In genomic region chr14:103055693-103056092, GRCh38 we compare ENCODE assay signal across 10 cellular contexts. TPM values are rescaled to one million over a fixed set of nuclear protein-coding genes. Genes with fewer than 3 reads are reported as not detected.
DNase-seq lines count a peak whose midpoint lies in the region; ATAC-seq and TF ChIP-seq lines count a peak whose summit lies in the region.
"Had no signal": no experiment of that assay in that cellular context is flagged by ENCODE, and none has a peak within 500 bp of the region (broad histone marks: within the 10 kb centered on the region; RNA-seq: fewer than 3 reads in every experiment).

No MANE protein-coding gene starts in this region.

- no peak for TF ChIP-seq POLR2A in vagina (IDR thresholded peaks at IDR 0.05)

- peak overlapping the region; percentile 92 to 94 for H3K4me3 ChIP-seq in right atrium auricular region
- peak overlapping the region; percentile 93 for H3K4me3 ChIP-seq in choroid plexus epithelial cell (ENCODE audit: low read depth, low read length)
- peak overlapping the region; percentile 45 for H3K4me3 ChIP-seq in mucosa of stomach (ENCODE audit: low read length)
- peak overlapping the region; percentile 86 to 99 for H3K4me3 ChIP-seq in vagina

- no peak for DNase-seq in right atrium auricular region (ENCODE audit: low spot score)
- DNase-seq in left cardiac atrium: no peak
- DNase-seq in choroid plexus epithelial cell (ENCODE audit: low read depth): peak; percentile 23
- DNase-seq in vagina (ENCODE audit: extremely low spot score in 2 of 2): no peak
- no peak for DNase-seq in NCI-H774 (lab: John Stamatoyannopoulos, UW)

- H3K9me3 ChIP-seq in right atrium auricular region (no peaks in the 10 kb centered on the region), mucosa of stomach (ENCODE audit: control insufficient read depth, low read length) (no peaks in the 10 kb centered on the region), vagina (no peaks in the 10 kb centered on the region)

- H3K27ac ChIP-seq in right atrium auricular region (peak overlapping the region; percentile 14 to 87), vagina (peak overlapping the region; percentile 87)

- H3K27me3 ChIP-seq in right atrium auricular region: no peaks in the 10 kb centered on the region
- no peaks in the 10 kb centered on the region for H3K27me3 ChIP-seq in mucosa of stomach (ENCODE audit: control insufficient read depth, insufficient read depth, low read length)
- H3K27me3 ChIP-seq in vagina: no peaks in the 10 kb centered on the region

- ATAC-seq in left cardiac atrium (no peak), GM21717 (IDR thresholded peaks at IDR 0.05; ENCODE audit: unreplicated experiment) (no peak), HG02759 (IDR thresholded peaks at IDR 0.05; ENCODE audit: unreplicated experiment) (no peak)

- TF ChIP-seq CTCF in right atrium auricular region (IDR thresholded peaks at IDR 0.05): no peak
- no peak for TF ChIP-seq CTCF in choroid plexus epithelial cell (conservative IDR thresholded peaks at IDR 0.05; ENCODE audit: low read depth, low read length)
- TF ChIP-seq CTCF in vagina (IDR thresholded peaks at IDR 0.05): no peak

- H3K4me1 ChIP-seq in right atrium auricular region: peaks cover 0 to 57% of the 10 kb centered on the region in 2 donors
- peaks cover 18% of the 10 kb centered on the region for H3K4me1 ChIP-seq in mucosa of stomach (ENCODE audit: control insufficient read depth, insufficient read depth, low read length)
- H3K4me1 ChIP-seq in vagina: peaks cover 62% of the 10 kb centered on the region

- H3K36me3 ChIP-seq in right atrium auricular region (no peaks in the 10 kb centered on the region), mucosa of stomach (ENCODE audit: control insufficient read depth, insufficient read depth, low read length) (no peaks in the 10 kb centered on the region), vagina (no peaks in the 10 kb centered on the region)

- intact Hi-C loops in left cardiac atrium (cut with DNase I) (no loop called here), vagina (cut with DNase I) (loop anchor here (10.0 kb wide), 1 partner anchor 81 kb away; no protein-coding TSS in a partner anchor)

- H3K9ac ChIP-seq in mucosa of stomach (ENCODE audit: low read length): peak overlapping the region; percentile 65

RNA-seq across cellular contexts. Expression of gene CDC42BPB, which starts 1.7 kb away (rescaled TPM):
- total RNA-seq in right atrium auricular region: 10 to 100 TPM; 68.0 to 83.4 TPM
- 10 to 100 TPM; 57.3 to 79.2 TPM for total RNA-seq in left cardiac atrium
- total RNA-seq in vagina: 105 TPM

RNA-seq across cellular contexts. Expression of gene LBHD2, which starts 28.3 kb away (rescaled TPM):
- not detected for total RNA-seq in right atrium auricular region
- under 1 TPM in 1 of 2 donors, not detected in 1; 0.47 TPM for total RNA-seq in left cardiac atrium
- not detected for total RNA-seq in vagina
- total RNA-seq: Daoy, pulmonary artery endothelial cell had no signal

RNA-seq across cellular contexts. Expression of gene EXOC3L4, which starts 38.8 kb away (rescaled TPM):
- total RNA-seq in right atrium auricular region (under 1 TPM in 1 of 2 donors, not detected in 1; 0.37 TPM), left cardiac atrium (under 1 TPM; 0.91 to 0.92 TPM), vagina (8.6 TPM)
- total RNA-seq: pulmonary artery endothelial cell had no signal
